ENCODE assay signal across 8 cellular contexts in genomic region chr11:66115638-66116410, GRCh38. TPM values are rescaled to one million over a fixed set of nuclear protein-coding genes. Genes with fewer than 3 reads are reported as not detected.
DNase-seq lines count a peak whose midpoint lies in the region; ATAC-seq and TF ChIP-seq lines count a peak whose summit lies in the region.

No MANE protein-coding gene starts in this region.

- peaks cover 75% of the 10 kb centered on the region for H3K4me1 Mint-ChIP-seq in T-helper 2 cell treated with Interferon-gamma antibody and Interleukin-4, amounts not matched to agents 5 μg/mL and 100 μg/mL, for 36 hours (ENCODE audit: low read depth)
- peaks cover 61 to 73% of the 10 kb centered on the region in 2 donors for H3K4me1 Mint-ChIP-seq in natural killer cell treated with Interleukin-12 subunit alpha and Interleukin-12 subunit beta and Interleukin-15 and Interleukin-18, amount 100 ng/mL, for 72 hours (ENCODE audit: low read depth in 2 of 2)
- H3K4me1 Mint-ChIP-seq in WTC11: peaks cover 53% of the 10 kb centered on the region

- no peak for TF ChIP-seq CTCF in WTC11 (IDR thresholded peaks at IDR 0.05)

- no peak for DNase-seq in T-helper 2 cell treated with Interferon-gamma antibody and Interleukin-4, amounts not matched to agents 5 μg/mL and 100 μg/mL, for 36 hours (ENCODE audit: low spot score)
- no peak for DNase-seq in natural killer cell treated with Interleukin-12 subunit alpha and Interleukin-12 subunit beta and Interleukin-15 and Interleukin-18, amount 100 ng/mL, for 72 hours (ENCODE audit: low spot score)
- no peak for DNase-seq in HuH-7 (ENCODE audit: low spot score)
- DNase-seq in mucosa of gallbladder (ENCODE audit: low spot score): no peak
- no peak for DNase-seq in inferior parietal cortex (ENCODE audit: extremely low spot score)
- DNase-seq in WTC11 (ENCODE audit: low spot score): no peak

- H3K36me3 Mint-ChIP-seq in T-helper 2 cell treated with Interferon-gamma antibody and Interleukin-4, amounts not matched to agents 5 μg/mL and 100 μg/mL, for 36 hours (ENCODE audit: low read depth): peaks cover 2% of the 10 kb centered on the region
- H3K36me3 Mint-ChIP-seq in natural killer cell treated with Interleukin-12 subunit alpha and Interleukin-12 subunit beta and Interleukin-15 and Interleukin-18, amount 100 ng/mL, for 72 hours: no peaks in the 10 kb centered on the region
- no peaks in the 10 kb centered on the region for H3K36me3 Mint-ChIP-seq in WTC11

- POLR2A ChIA-PET in WTC11 (lab: Charles Lee): no interaction called here

- peak overlapping the region; percentile 87 for H3K27ac Mint-ChIP-seq in T-helper 2 cell treated with Interferon-gamma antibody and Interleukin-4, amounts not matched to agents 5 μg/mL and 100 μg/mL, for 36 hours
- H3K27ac Mint-ChIP-seq in natural killer cell treated with Interleukin-12 subunit alpha and Interleukin-12 subunit beta and Interleukin-15 and Interleukin-18, amount 100 ng/mL, for 72 hours: peak overlapping the region; percentile 78 to 91
- H3K27ac Mint-ChIP-seq in WTC11: no peak overlapping the region

- no peaks in the 10 kb centered on the region for H3K9me3 Mint-ChIP-seq in T-helper 2 cell treated with Interferon-gamma antibody and Interleukin-4, amounts not matched to agents 5 μg/mL and 100 μg/mL, for 36 hours
- no peaks in the 10 kb centered on the region for H3K9me3 Mint-ChIP-seq in natural killer cell treated with Interleukin-12 subunit alpha and Interleukin-12 subunit beta and Interleukin-15 and Interleukin-18, amount 100 ng/mL, for 72 hours
- no peaks in the 10 kb centered on the region for H3K9me3 Mint-ChIP-seq in WTC11

- H3K4me3 Mint-ChIP-seq in T-helper 2 cell treated with Interferon-gamma antibody and Interleukin-4, amounts not matched to agents 5 μg/mL and 100 μg/mL, for 36 hours: peak overlapping the region; percentile 69
- H3K4me3 Mint-ChIP-seq in natural killer cell treated with Interleukin-12 subunit alpha and Interleukin-12 subunit beta and Interleukin-15 and Interleukin-18, amount 100 ng/mL, for 72 hours: peak overlapping the region; percentile 75
- no peak overlapping the region for H3K4me3 Mint-ChIP-seq in WTC11

- no peaks in the 10 kb centered on the region for H3K27me3 Mint-ChIP-seq in T-helper 2 cell treated with Interferon-gamma antibody and Interleukin-4, amounts not matched to agents 5 μg/mL and 100 μg/mL, for 36 hours (ENCODE audit: low read depth)
- no peaks in the 10 kb centered on the region for H3K27me3 Mint-ChIP-seq in natural killer cell treated with Interleukin-12 subunit alpha and Interleukin-12 subunit beta and Interleukin-15 and Interleukin-18, amount 100 ng/mL, for 72 hours
- H3K27me3 Mint-ChIP-seq in WTC11 (ENCODE audit: low read depth): no peaks in the 10 kb centered on the region

- peak; percentile 59 for ATAC-seq in GM18502 (IDR thresholded peaks at IDR 0.05; ENCODE audit: poor library complexity, unreplicated experiment)
- peak; percentile 46 for ATAC-seq in HG02610 (IDR thresholded peaks at IDR 0.05; ENCODE audit: unreplicated experiment)
- peak; percentile 69 to 73 for ATAC-seq in natural killer cell treated with Interleukin-12 subunit alpha and Interleukin-12 subunit beta and Interleukin-15 and Interleukin-18, amount 100 ng/mL, for 72 hours
- ATAC-seq in WTC11: no peak

- CTCF ChIA-PET in WTC11 (lab: Charles Lee): interaction anchor here (0.5 to 1.5 kb wide), 6 partner anchors 17 to 671 kb away, joined by 3 to 4 read pairs (median 4); no protein-coding TSS in a partner anchor

TF ChIP-seq in WTC11, 78 proteins besides CTCF, POLR2A, EP300 and RAD21:
- TF ChIP-seq ZNF396 (CRISPR knock-in tag; IDR thresholded peaks at IDR 0.05; ENCODE audit: borderline replicate concordance): no peak
- TF ChIP-seq HMGA2 (CRISPR knock-in tag; IDR thresholded peaks at IDR 0.05): no peak
- no peak for TF ChIP-seq MXD4 (CRISPR knock-in tag; IDR thresholded peaks at IDR 0.05; ENCODE audit: borderline replicate concordance)
- no peak for TF ChIP-seq ZNF416 (CRISPR knock-in tag; IDR thresholded peaks at IDR 0.05)
- TF ChIP-seq ZNF532 (CRISPR knock-in tag; IDR thresholded peaks at IDR 0.05; ENCODE audit: borderline replicate concordance): no peak

RNA-seq across cellular contexts. Expression of gene PACS1, which starts 45.8 kb away (rescaled TPM):
- total RNA-seq in natural killer cell treated with Interleukin-12 subunit alpha and Interleukin-12 subunit beta and Interleukin-15 and Interleukin-18, amount 100 ng/mL, for 72 hours: 10 to 100 TPM; 64.3 to 73.3 TPM
- 68.0 TPM for total RNA-seq in mucosa of gallbladder
- total RNA-seq in WTC11 (2021): 30.1 to 34.8 TPM (median 30.9 TPM) in 3 replicates
